Comparison of ENCODE assay signal across 14 cellular contexts in genomic region chrX:45479196-45479834, GRCh38.
A peak's percentile ranks its signal among the peaks of the same experiment; 100 is the strongest.
DNase-seq lines count a peak whose midpoint lies in the region; ATAC-seq and TF ChIP-seq lines count a peak whose summit lies in the region.
"Had no signal": no experiment of that assay in that cellular context is flagged by ENCODE, and none has a peak within 500 bp of the region (broad histone marks: within the 10 kb centered on the region; RNA-seq: fewer than 3 reads in every experiment).

No MANE protein-coding gene starts in this region.

- no peaks in the 10 kb centered on the region for H3K36me3 ChIP-seq in smooth muscle cell (ENCODE audit: low read depth)
- no peaks in the 10 kb centered on the region for H3K36me3 ChIP-seq in upper lobe of left lung
- H3K36me3 ChIP-seq: stomach had no signal

- H3F3A ChIP-seq in smooth muscle cell (ENCODE audit: low read depth): peaks cover 3% of the 10 kb centered on the region

- no peak for TF ChIP-seq CTCF in fibroblast of mammary gland (conservative IDR thresholded peaks at IDR 0.05; ENCODE audit: control insufficient read depth, insufficient read depth, low read depth, low read length)
- no peak for TF ChIP-seq CTCF in smooth muscle cell (IDR thresholded peaks at IDR 0.05; ENCODE audit: borderline replicate concordance, insufficient read depth, poor library complexity, severe bottlenecking)
- TF ChIP-seq CTCF in upper lobe of left lung (IDR thresholded peaks at IDR 0.05): no peak

- H3K4me1 ChIP-seq in smooth muscle cell (ENCODE audit: low read depth) (no peaks in the 10 kb centered on the region), upper lobe of left lung (no peaks in the 10 kb centered on the region)
- H3K4me1 ChIP-seq: stomach had no signal

- no peak for TF ChIP-seq EP300 in upper lobe of left lung (IDR thresholded peaks at IDR 0.05)

- no peak for TF ChIP-seq POLR2A in upper lobe of left lung (IDR thresholded peaks at IDR 0.05)

- WGBS in smooth muscle cell (ENCODE audit: low lambda C conversion rate): 49% methylated on average over 4 of the region's 4 CpGs
- WGBS in upper lobe of left lung, 2 donors: 73 to 79% methylated on average over 4 of the region's 4 CpGs

- H3K79me2 ChIP-seq in smooth muscle cell (ENCODE audit: low read depth): no peaks in the 10 kb centered on the region

- H2AFZ ChIP-seq in smooth muscle cell (ENCODE audit: low read depth): no peak overlapping the region

- H3K9ac ChIP-seq in smooth muscle cell (ENCODE audit: low read depth): peak overlapping the region; percentile 95

- no peaks in the 10 kb centered on the region for H3K9me3 ChIP-seq in smooth muscle cell (replicated peaks; ENCODE audit: low read depth)
- H3K9me3 ChIP-seq in upper lobe of left lung: no peaks in the 10 kb centered on the region

- no peaks in the 10 kb centered on the region for H3K27me3 ChIP-seq in smooth muscle cell (ENCODE audit: low read depth)
- no peaks in the 10 kb centered on the region for H3K27me3 ChIP-seq in upper lobe of left lung
- H3K27me3 ChIP-seq: stomach had no signal

- H3K27ac ChIP-seq in smooth muscle cell (ENCODE audit: low read depth): peak overlapping the region; percentile 100
- no peak overlapping the region for H3K27ac ChIP-seq in upper lobe of left lung

- H3K4me3 ChIP-seq in fibroblast of mammary gland (ENCODE audit: control insufficient read depth, low read depth, low read length) (no peak overlapping the region), smooth muscle cell (no peak overlapping the region), upper lobe of left lung (no peak overlapping the region)
- H3K4me3 ChIP-seq: stomach had no signal

- DNase-seq in H4 (ENCODE audit: low spot score) (peak; percentile 95), SW 1271 (lab: John Stamatoyannopoulos, UW) (peak; percentile 3 to 66), fibroblast of mammary gland (ENCODE audit: low read depth) (peak; percentile 93), smooth muscle cell (lab: John Stamatoyannopoulos, UW; ENCODE audit: unreplicated experiment) (no peak), cardiac septum (ENCODE audit: low spot score) (no peak), NCI-H187 treated with DMSO at 0.1 percent for 48 hours (lab: John Stamatoyannopoulos, UW) (no peak), upper lobe of left lung (no peak), mesenteric fat pad (ENCODE audit: low spot score) (no peak)
- DNase-seq: activated CD4-positive, alpha-beta T cell treated with anti-CD3 and anti-CD28 coated beads, Interleukin-2, amount 50 U/mL, for 1 hour; effector CD8-positive, alpha-beta T cell; Kasumi-1; NCI-H69; stimulated activated CD4-positive, alpha-beta T cell treated with anti-CD3 and anti-CD28 coated beads, Interleukin-2, amount 100 ng/mL, for 24 hours; stomach had no signal

- intact Hi-C loops in cardiac septum (cut with DNase I): no loop called here

- peak overlapping the region; percentile 80 for H3K4me2 ChIP-seq in smooth muscle cell

- H4K20me1 ChIP-seq in smooth muscle cell (ENCODE audit: low read depth): no peaks in the 10 kb centered on the region

- no peak for ATAC-seq in upper lobe of left lung (ENCODE audit: low FRiP score in 2 of 2)

Comparison
In these comparisons a context has a peak if more than half of its experiments do, and no peak if none do; other contexts are left out.
1. DNase-seq: peak in H4 (single experiment), SW 1271 (2 of 2) and fibroblast of mammary gland (single experiment); none in smooth muscle cell (single experiment), cardiac septum (single experiment), NCI-H187 treated with DMSO at 0.1 percent for 48 hours (single experiment), upper lobe of left lung (0 of 2) and mesenteric fat pad (single experiment).